1 cellular context compared by ENCODE assay signal in the genomic region with DNA sequence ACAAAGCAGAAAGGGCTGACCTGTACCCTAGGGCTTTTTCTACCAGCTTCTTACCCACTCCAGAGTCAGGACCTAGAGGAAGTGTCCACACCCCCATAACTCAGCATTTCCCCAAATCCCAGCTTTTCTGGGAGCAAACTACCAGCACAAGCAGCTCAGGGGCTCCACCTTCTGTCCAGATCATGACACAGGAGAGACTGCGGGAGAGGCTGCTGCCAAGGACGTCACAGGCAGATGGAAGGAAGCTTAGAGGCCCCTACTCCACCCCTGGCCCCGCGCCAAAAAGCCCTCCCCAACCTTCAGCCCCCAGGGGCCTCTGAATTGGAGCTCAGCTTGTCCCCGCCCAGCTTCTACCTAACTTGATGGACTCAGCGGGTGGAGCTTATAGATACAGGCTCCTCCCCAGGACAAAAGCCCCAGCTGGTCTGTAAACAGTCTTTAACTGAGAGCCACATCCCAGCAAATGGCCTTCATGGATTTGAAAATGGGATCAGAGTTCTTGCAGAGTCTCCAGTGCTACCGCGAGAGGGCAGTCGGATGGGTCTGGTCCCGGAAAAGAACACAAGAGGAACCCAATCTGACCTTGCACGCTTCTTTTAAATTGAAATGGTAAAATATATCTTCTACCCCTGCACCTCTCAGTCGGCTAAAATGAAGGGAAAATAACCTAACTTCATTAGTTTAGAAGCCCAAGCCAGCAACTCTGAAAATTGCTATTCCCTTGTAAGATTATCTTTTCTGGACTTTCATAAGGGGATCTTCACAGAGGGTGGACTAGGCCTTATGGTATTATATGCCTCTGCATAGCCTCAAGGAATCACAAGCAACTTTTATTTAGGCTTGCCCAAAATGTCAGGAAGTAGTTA.
TF ChIP-seq lines count a peak whose summit lies in the region.

No MANE protein-coding gene starts in this region.

TF ChIP-seq in K562, 482 proteins besides CTCF, POLR2A, EP300 and RAD21 (continued from another document and continues in another):
- TF ChIP-seq, protein P1, sequence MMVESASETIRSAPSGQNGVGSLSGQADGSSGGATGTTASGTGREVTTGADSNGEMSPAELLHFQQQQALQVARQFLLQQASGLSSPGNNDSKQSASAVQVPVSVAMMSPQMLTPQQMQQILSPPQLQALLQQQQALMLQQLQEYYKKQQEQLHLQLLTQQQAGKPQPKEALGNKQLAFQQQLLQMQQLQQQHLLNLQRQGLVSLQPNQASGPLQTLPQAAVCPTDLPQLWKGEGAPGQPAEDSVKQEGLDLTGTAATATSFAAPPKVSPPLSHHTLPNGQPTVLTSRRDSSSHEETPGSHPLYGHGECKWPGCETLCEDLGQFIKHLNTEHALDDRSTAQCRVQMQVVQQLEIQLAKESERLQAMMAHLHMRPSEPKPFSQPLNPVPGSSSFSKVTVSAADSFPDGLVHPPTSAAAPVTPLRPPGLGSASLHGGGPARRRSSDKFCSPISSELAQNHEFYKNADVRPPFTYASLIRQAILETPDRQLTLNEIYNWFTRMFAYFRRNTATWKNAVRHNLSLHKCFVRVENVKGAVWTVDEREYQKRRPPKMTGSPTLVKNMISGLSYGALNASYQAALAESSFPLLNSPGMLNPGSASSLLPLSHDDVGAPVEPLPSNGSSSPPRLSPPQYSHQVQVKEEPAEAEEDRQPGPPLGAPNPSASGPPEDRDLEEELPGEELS (CRISPR knock-in tag; IDR thresholded peaks at IDR 0.05; ENCODE audit: borderline replicate concordance): 0 out of 2 replicates have a peak, but pooled peaks have one; percentile 11
- TF ChIP-seq POLR2AphosphoS2 (IDR thresholded peaks at IDR 0.05; ENCODE audit: low read length): peak; percentile 99
- no peak for TF ChIP-seq MEF2D (tag; conservative IDR thresholded peaks at IDR 0.05; ENCODE audit: low read depth)
- TF ChIP-seq MYBL2 (IDR thresholded peaks at IDR 0.05; ENCODE audit: low read depth): peak; percentile 49; the same call in 1 of the 2 replicates
- TF ChIP-seq MYBL2 (CRISPR knock-in tag; IDR thresholded peaks at IDR 0.05; ENCODE audit: borderline replicate concordance): no peak
- TF ChIP-seq FOSL1 (tag; conservative IDR thresholded peaks at IDR 0.05): peak; percentile 52
- peak; percentile 50; the same call in 1 of the 2 replicates for TF ChIP-seq NCOR1 (IDR thresholded peaks at IDR 0.05)
- no peak for TF ChIP-seq PPARD (CRISPR knock-in tag; IDR thresholded peaks at IDR 0.05)
- TF ChIP-seq SMARCA5 (IDR thresholded peaks at IDR 0.05): no peak
- 0 out of 2 replicates have a peak, but pooled peaks have one; percentile 71 for TF ChIP-seq ZC3H11A (IDR thresholded peaks at IDR 0.05; ENCODE audit: low read depth, low read length)
- no peak for TF ChIP-seq CEBPG (CRISPR knock-in tag; IDR thresholded peaks at IDR 0.05)
- no peak for TF ChIP-seq CEBPG (tag; conservative IDR thresholded peaks at IDR 0.05 in 1 of 2, IDR thresholded peaks at IDR 0.05 in 1 of 2)
- peak; percentile 18 for TF ChIP-seq RBM39 (optimal IDR thresholded peaks at IDR 0.05; ENCODE audit: low read depth, low read length)
- no peak for TF ChIP-seq ZC3H4 (CRISPR knock-in tag; IDR thresholded peaks at IDR 0.05; ENCODE audit: borderline replicate concordance)
- peak; percentile 25 for TF ChIP-seq NFE2 (IDR thresholded peaks at IDR 0.05; ENCODE audit: low read depth)
- TF ChIP-seq, protein P2, sequence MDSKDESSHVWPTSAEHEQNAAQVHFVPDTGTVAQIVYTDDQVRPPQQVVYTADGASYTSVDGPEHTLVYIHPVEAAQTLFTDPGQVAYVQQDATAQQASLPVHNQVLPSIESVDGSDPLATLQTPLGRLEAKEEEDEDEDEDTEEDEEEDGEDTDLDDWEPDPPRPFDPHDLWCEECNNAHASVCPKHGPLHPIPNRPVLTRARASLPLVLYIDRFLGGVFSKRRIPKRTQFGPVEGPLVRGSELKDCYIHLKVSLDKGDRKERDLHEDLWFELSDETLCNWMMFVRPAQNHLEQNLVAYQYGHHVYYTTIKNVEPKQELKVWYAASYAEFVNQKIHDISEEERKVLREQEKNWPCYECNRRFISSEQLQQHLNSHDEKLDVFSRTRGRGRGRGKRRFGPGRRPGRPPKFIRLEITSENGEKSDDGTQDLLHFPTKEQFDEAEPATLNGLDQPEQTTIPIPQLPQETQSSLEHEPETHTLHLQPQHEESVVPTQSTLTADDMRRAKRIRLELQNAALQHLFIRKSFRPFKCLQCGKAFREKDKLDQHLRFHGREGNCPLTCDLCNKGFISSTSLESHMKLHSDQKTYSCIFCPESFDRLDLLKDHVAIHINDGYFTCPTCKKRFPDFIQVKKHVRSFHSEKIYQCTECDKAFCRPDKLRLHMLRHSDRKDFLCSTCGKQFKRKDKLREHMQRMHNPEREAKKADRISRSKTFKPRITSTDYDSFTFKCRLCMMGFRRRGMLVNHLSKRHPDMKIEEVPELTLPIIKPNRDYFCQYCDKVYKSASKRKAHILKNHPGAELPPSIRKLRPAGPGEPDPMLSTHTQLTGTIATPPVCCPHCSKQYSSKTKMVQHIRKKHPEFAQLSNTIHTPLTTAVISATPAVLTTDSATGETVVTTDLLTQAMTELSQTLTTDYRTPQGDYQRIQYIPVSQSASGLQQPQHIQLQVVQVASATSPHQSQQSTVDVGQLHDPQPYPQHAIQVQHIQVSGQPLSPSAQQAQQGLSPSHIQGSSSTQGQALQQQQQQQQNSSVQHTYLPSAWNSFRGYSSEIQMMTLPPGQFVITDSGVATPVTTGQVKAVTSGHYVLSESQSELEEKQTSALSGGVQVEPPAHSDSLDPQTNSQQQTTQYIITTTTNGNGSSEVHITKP (IDR thresholded peaks at IDR 0.05; ENCODE audit: partially characterized antibody): peak; percentile 21
- TF ChIP-seq, protein P3, sequence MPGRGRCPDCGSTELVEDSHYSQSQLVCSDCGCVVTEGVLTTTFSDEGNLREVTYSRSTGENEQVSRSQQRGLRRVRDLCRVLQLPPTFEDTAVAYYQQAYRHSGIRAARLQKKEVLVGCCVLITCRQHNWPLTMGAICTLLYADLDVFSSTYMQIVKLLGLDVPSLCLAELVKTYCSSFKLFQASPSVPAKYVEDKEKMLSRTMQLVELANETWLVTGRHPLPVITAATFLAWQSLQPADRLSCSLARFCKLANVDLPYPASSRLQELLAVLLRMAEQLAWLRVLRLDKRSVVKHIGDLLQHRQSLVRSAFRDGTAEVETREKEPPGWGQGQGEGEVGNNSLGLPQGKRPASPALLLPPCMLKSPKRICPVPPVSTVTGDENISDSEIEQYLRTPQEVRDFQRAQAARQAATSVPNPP (IDR thresholded peaks at IDR 0.05; ENCODE audit: borderline replicate concordance, insufficient read depth, insufficient read length): no peak
- peak; percentile 55; the same call in 1 of the 2 replicates for TF ChIP-seq HCFC1 (IDR thresholded peaks at IDR 0.05; ENCODE audit: low read depth, low read length)
- TF ChIP-seq RBM22 (IDR thresholded peaks at IDR 0.05; ENCODE audit: low read depth, low read length, poor library complexity, severe bottlenecking): no peak
- peak; percentile 49; the same call in 1 of the 2 replicates for TF ChIP-seq MYC (IDR thresholded peaks at IDR 0.05; ENCODE audit: low read depth, low read length)
- no peak for TF ChIP-seq MYC (CRISPR knock-in tag; IDR thresholded peaks at IDR 0.05; ENCODE audit: borderline replicate concordance, low read depth)
- peak; percentile 43; the same call in 1 of the 2 replicates for TF ChIP-seq PHTF2 (CRISPR knock-in tag; IDR thresholded peaks at IDR 0.05)
- TF ChIP-seq, protein P4, sequence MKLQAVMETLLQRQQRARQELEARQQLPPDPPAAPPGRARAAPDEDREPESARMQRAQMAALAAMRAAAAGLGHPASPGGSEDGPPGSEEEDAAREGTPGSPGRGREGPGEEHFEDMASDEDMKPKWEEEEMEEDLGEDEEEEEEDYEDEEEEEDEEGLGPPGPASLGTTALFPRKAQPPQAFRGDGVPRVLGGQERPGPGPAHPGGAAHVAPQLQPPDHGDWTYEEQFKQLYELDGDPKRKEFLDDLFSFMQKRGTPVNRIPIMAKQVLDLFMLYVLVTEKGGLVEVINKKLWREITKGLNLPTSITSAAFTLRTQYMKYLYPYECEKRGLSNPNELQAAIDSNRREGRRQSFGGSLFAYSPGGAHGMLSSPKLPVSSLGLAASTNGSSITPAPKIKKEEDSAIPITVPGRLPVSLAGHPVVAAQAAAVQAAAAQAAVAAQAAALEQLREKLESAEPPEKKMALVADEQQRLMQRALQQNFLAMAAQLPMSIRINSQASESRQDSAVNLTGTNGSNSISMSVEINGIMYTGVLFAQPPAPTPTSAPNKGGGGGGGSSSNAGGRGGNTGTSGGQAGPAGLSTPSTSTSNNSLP (IDR thresholded peaks at IDR 0.05; ENCODE audit: borderline replicate concordance, low read depth, low read length): peak; percentile 44; the same call in 1 of the 2 replicates
- TF ChIP-seq, protein P5, sequence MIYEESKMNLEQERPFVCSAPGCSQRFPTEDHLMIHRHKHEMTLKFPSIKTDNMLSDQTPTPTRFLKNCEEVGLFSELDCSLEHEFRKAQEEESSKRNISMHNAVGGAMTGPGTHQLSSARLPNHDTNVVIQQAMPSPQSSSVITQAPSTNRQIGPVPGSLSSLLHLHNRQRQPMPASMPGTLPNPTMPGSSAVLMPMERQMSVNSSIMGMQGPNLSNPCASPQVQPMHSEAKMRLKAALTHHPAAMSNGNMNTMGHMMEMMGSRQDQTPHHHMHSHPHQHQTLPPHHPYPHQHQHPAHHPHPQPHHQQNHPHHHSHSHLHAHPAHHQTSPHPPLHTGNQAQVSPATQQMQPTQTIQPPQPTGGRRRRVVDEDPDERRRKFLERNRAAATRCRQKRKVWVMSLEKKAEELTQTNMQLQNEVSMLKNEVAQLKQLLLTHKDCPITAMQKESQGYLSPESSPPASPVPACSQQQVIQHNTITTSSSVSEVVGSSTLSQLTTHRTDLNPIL (CRISPR knock-in tag; IDR thresholded peaks at IDR 0.05): no peak
- TF ChIP-seq GABPB2 (CRISPR knock-in tag; conservative IDR thresholded peaks at IDR 0.05): no peak
- peak; percentile 48 for TF ChIP-seq NEUROD1 (IDR thresholded peaks at IDR 0.05; ENCODE audit: borderline replicate concordance, low read depth, low read length, partially characterized antibody)
- TF ChIP-seq BCOR (IDR thresholded peaks at IDR 0.05): no peak
- TF ChIP-seq PTTG1 (tag; IDR thresholded peaks at IDR 0.05; ENCODE audit: low read depth): no peak
- no peak for TF ChIP-seq PHB (CRISPR knock-in tag; IDR thresholded peaks at IDR 0.05)
- TF ChIP-seq, protein P6, sequence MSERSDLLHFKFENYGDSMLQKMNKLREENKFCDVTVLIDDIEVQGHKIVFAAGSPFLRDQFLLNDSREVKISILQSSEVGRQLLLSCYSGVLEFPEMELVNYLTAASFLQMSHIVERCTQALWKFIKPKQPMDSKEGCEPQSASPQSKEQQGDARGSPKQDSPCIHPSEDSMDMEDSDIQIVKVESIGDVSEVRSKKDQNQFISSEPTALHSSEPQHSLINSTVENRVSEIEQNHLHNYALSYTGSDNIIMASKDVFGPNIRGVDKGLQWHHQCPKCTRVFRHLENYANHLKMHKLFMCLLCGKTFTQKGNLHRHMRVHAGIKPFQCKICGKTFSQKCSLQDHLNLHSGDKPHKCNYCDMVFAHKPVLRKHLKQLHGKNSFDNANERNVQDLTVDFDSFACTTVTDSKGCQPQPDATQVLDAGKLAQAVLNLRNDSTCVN (CRISPR knock-in tag; IDR thresholded peaks at IDR 0.05): no peak
- TF ChIP-seq ZNF707 (CRISPR knock-in tag; conservative IDR thresholded peaks at IDR 0.05): no peak
- TF ChIP-seq NFXL1 (CRISPR knock-in tag; IDR thresholded peaks at IDR 0.05): peak; percentile 73; the same call in 1 of the 2 replicates
- no peak for TF ChIP-seq RBM25 (IDR thresholded peaks at IDR 0.05; ENCODE audit: low read depth, low read length, severe bottlenecking)
- TF ChIP-seq U2AF2 (optimal IDR thresholded peaks at IDR 0.05; ENCODE audit: low read depth, low read length): no peak
- 0 out of 2 replicates have a peak, but pooled peaks have one; percentile 11 for TF ChIP-seq TCF3 (CRISPR knock-in tag; IDR thresholded peaks at IDR 0.05)
- TF ChIP-seq ZNF75A (CRISPR knock-in tag; IDR thresholded peaks at IDR 0.05): 0 out of 2 replicates have a peak, but pooled peaks have one; percentile 56
- TF ChIP-seq, protein P7, sequence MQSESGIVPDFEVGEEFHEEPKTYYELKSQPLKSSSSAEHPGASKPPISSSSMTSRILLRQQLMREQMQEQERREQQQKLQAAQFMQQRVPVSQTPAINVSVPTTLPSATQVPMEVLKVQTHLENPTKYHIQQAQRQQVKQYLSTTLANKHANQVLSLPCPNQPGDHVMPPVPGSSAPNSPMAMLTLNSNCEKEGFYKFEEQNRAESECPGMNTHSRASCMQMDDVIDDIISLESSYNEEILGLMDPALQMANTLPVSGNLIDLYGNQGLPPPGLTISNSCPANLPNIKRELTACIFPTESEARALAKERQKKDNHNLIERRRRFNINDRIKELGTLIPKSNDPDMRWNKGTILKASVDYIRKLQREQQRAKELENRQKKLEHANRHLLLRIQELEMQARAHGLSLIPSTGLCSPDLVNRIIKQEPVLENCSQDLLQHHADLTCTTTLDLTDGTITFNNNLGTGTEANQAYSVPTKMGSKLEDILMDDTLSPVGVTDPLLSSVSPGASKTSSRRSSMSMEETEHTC (IDR thresholded peaks at IDR 0.05): no peak
- no peak for TF ChIP-seq HDAC1 (IDR thresholded peaks at IDR 0.05)
- TF ChIP-seq, protein P8, sequence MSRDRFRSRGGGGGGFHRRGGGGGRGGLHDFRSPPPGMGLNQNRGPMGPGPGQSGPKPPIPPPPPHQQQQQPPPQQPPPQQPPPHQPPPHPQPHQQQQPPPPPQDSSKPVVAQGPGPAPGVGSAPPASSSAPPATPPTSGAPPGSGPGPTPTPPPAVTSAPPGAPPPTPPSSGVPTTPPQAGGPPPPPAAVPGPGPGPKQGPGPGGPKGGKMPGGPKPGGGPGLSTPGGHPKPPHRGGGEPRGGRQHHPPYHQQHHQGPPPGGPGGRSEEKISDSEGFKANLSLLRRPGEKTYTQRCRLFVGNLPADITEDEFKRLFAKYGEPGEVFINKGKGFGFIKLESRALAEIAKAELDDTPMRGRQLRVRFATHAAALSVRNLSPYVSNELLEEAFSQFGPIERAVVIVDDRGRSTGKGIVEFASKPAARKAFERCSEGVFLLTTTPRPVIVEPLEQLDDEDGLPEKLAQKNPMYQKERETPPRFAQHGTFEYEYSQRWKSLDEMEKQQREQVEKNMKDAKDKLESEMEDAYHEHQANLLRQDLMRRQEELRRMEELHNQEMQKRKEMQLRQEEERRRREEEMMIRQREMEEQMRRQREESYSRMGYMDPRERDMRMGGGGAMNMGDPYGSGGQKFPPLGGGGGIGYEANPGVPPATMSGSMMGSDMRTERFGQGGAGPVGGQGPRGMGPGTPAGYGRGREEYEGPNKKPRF (IDR thresholded peaks at IDR 0.05; ENCODE audit: low read depth, low read length): no peak
- TF ChIP-seq, protein P9, sequence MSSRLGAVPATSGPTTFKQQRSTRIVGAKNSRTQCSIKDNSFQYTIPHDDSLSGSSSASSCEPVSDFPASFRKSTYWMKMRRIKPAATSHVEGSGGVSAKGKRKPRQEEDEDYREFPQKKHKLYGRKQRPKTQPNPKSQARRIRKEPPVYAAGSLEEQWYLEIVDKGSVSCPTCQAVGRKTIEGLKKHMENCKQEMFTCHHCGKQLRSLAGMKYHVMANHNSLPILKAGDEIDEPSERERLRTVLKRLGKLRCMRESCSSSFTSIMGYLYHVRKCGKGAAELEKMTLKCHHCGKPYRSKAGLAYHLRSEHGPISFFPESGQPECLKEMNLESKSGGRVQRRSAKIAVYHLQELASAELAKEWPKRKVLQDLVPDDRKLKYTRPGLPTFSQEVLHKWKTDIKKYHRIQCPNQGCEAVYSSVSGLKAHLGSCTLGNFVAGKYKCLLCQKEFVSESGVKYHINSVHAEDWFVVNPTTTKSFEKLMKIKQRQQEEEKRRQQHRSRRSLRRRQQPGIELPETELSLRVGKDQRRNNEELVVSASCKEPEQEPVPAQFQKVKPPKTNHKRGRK (tag; IDR thresholded peaks at IDR 0.05): no peak
- TF ChIP-seq E2F3 (CRISPR knock-in tag; IDR thresholded peaks at IDR 0.05): no peak
- peak; percentile 79; the same call in 1 of the 2 replicates for TF ChIP-seq ZNF766 (CRISPR knock-in tag; conservative IDR thresholded peaks at IDR 0.05)
